Comparison of ENCODE assay signal across 27 cellular contexts in genomic region chr5:4372481-4372880, GRCh38.
"Had no signal": no experiment of that assay in that cellular context is flagged by ENCODE, and none has a peak within 500 bp of the region (broad histone marks: within the 10 kb centered on the region; RNA-seq: fewer than 3 reads in every experiment).

No MANE protein-coding gene starts in this region.

- H3K9me3 ChIP-seq: Peyer's patch, SJSA1 had no signal

- ATAC-seq: activated T-cell treated with anti-CD3 and anti-CD28 coated beads, Interleukin-2, amount 50 U/mL, for 4 hours; T-helper 17 cell had no signal

- H3K27me3 ChIP-seq: brain microvascular endothelial cell, Peyer's patch, SJSA1 had no signal

- H3K36me3 ChIP-seq: brain microvascular endothelial cell, Peyer's patch, SJSA1 had no signal

- H3K4me3 ChIP-seq: Peyer's patch, SJSA1 had no signal

- DNase-seq: activated CD4-positive, alpha-beta memory T cell treated with anti-CD3 and anti-CD28 coated beads for 36 hours; activated CD4-positive, alpha-beta T cell treated with anti-CD3 and anti-CD28 coated beads, Interleukin-2, amount 10 ng/mL, durations not matched to agents 7 days and 5 days; activated CD4-positive, CD25-positive, alpha-beta regulatory T cell; activated CD8-positive, alpha-beta memory T cell treated with anti-CD3 and anti-CD28 coated beads for 24 hours; activated effector memory CD4-positive, alpha-beta T cell treated with anti-CD3 and anti-CD28 coated beads, Interleukin-2, amount 50 U/mL, for 16 hours; activated naive CD4-positive, alpha-beta T cell treated with anti-CD3 and anti-CD28 coated beads for 36 hours; activated T-cell treated with anti-CD3 and anti-CD28 coated beads, Interleukin-2, amount 50 U/mL, for 4 hours; amygdala; brain microvascular endothelial cell; cerebellar nuclear complex; Karpas-422; NCI-H1048; NCI-H1417 treated with DMSO at 0.1 percent for 48 hours; NCI-H1694; NCI-H2029; NCI-H2107; NCI-H2171 treated with DMSO at 0.1 percent for 48 hours; NCI-H226; NCI-H526 treated with DMSO at 0.1 percent for 48 hours; NK-92 treated with Interleukin-12 subunit alpha and Interleukin-12 subunit beta, amount 100 ng/mL, for 24 hours; OCI-M1; Peyer's patch; SHP77; T-helper 17 cell; T1000 had no signal

- H3K4me1 ChIP-seq: Peyer's patch, SJSA1 had no signal

- H3K27ac ChIP-seq: brain microvascular endothelial cell, Peyer's patch, RWPE1, SJSA1 had no signal
